ENCODE assay signal across 20 cellular contexts in genomic region chr11:14042686-14043440, GRCh38.
"Had no signal": no experiment of that assay in that cellular context is flagged by ENCODE, and none has a peak within 500 bp of the region (broad histone marks: within the 10 kb centered on the region; RNA-seq: fewer than 3 reads in every experiment).

No MANE protein-coding gene starts in this region.

- H3K36me3 Mint-ChIP-seq: naive B cell had no signal

- H3K4me1 ChIP-seq: left lung, pancreas, testis, upper lobe of left lung had no signal

- H3K4me3 Mint-ChIP-seq: activated CD4-positive, alpha-beta T cell treated with anti-CD3 and anti-CD28 coated beads, Interleukin-2, amount 10 ng/mL, durations not matched to agents 7 days and 5 days; activated naive CD4-positive, alpha-beta T cell treated with anti-CD3 and anti-CD28 coated beads for 36 hours; activated T-cell treated with anti-CD3 and anti-CD28 coated beads, Interleukin-2, amount 50 U/mL, for 4 hours; dendritic cell treated with granulocyte-macrophage colony-stimulating factor and Interleukin-4, amounts not matched to agents 40 ng/mL and 50 ng/mL, for 4 days; naive B cell; stimulated activated naive CD8-positive, alpha-beta T cell treated with anti-CD3 and anti-CD28 coated beads, Interleukin-15, amount 100 ng/mL, for 72 hours had no signal

- H3K9me3 ChIP-seq: left lung, mucosa of descending colon, pancreas, testis, upper lobe of left lung had no signal

- H3K36me3 ChIP-seq: left lung, pancreas, upper lobe of left lung had no signal

- ATAC-seq: activated T-cell treated with anti-CD3 and anti-CD28 coated beads, Interleukin-2, amount 50 U/mL, for 4 hours; esophagus mucosa; left lung; mucosa of descending colon; pancreas; stimulated activated naive CD8-positive, alpha-beta T cell treated with anti-CD3 and anti-CD28 coated beads, Interleukin-15, amount 100 ng/mL, for 72 hours had no signal

- H3K4me1 Mint-ChIP-seq: activated CD4-positive, alpha-beta T cell treated with anti-CD3 and anti-CD28 coated beads, Interleukin-2, amount 10 ng/mL, durations not matched to agents 7 days and 5 days; naive B cell; stimulated activated naive CD8-positive, alpha-beta T cell treated with anti-CD3 and anti-CD28 coated beads, Interleukin-15, amount 100 ng/mL, for 72 hours had no signal

- H3K27me3 Mint-ChIP-seq: stimulated activated naive CD8-positive, alpha-beta T cell treated with anti-CD3 and anti-CD28 coated beads, Interleukin-15, amount 100 ng/mL, for 72 hours had no signal

- H3K27ac ChIP-seq: left lung, pancreas, testis, upper lobe of left lung had no signal

- DNase-seq: activated CD4-positive, alpha-beta T cell treated with anti-CD3 and anti-CD28 coated beads, Interleukin-2, amount 10 ng/mL, durations not matched to agents 7 days and 5 days; activated CD8-positive, alpha-beta memory T cell treated with anti-CD3 and anti-CD28 coated beads, Interleukin-2, amount 50 U/mL, for 4 hours; activated naive CD4-positive, alpha-beta T cell treated with anti-CD3 and anti-CD28 coated beads for 36 hours; activated T-cell treated with anti-CD3 and anti-CD28 coated beads, Interleukin-2, amount 50 U/mL, for 4 hours; effector CD8-positive, alpha-beta T cell; glutamatergic neuron; kidney; left lung; mammary epithelial cell; mucosa of descending colon; naive B cell; pancreas; stimulated activated CD4-positive, alpha-beta T cell treated with anti-CD3 and anti-CD28 coated beads, Interleukin-12 subunit alpha, Interleukin-12 subunit beta, amount 100 ng/mL, for 4 hours; stimulated activated CD4-positive, alpha-beta T cell treated with anti-CD3 and anti-CD28 coated beads, Interleukin-1b, Interleukin-23, amount 100 ng/mL, for 48 hours; stimulated activated naive CD8-positive, alpha-beta T cell treated with anti-CD3 and anti-CD28 coated beads, Interleukin-15, amount 100 ng/mL, for 72 hours; T1000; testis; upper lobe of left lung had no signal

- H3K27ac Mint-ChIP-seq: activated CD4-positive, alpha-beta T cell treated with anti-CD3 and anti-CD28 coated beads, Interleukin-2, amount 10 ng/mL, durations not matched to agents 7 days and 5 days; activated naive CD4-positive, alpha-beta T cell treated with anti-CD3 and anti-CD28 coated beads for 36 hours; dendritic cell treated with granulocyte-macrophage colony-stimulating factor and Interleukin-4, amounts not matched to agents 40 ng/mL and 50 ng/mL, for 4 days; stimulated activated naive CD8-positive, alpha-beta T cell treated with anti-CD3 and anti-CD28 coated beads, Interleukin-15, amount 100 ng/mL, for 72 hours had no signal

- H3K27me3 ChIP-seq: left lung, pancreas, testis, upper lobe of left lung had no signal

- H3K4me3 ChIP-seq: left lung, mucosa of descending colon, pancreas, testis, upper lobe of left lung had no signal

- H3K9me3 Mint-ChIP-seq: activated CD4-positive, alpha-beta T cell treated with anti-CD3 and anti-CD28 coated beads, Interleukin-2, amount 10 ng/mL, durations not matched to agents 7 days and 5 days; activated naive CD4-positive, alpha-beta T cell treated with anti-CD3 and anti-CD28 coated beads for 36 hours; dendritic cell treated with granulocyte-macrophage colony-stimulating factor and Interleukin-4, amounts not matched to agents 40 ng/mL and 50 ng/mL, for 4 days; stimulated activated naive CD8-positive, alpha-beta T cell treated with anti-CD3 and anti-CD28 coated beads, Interleukin-15, amount 100 ng/mL, for 72 hours had no signal
